In the genomic region with DNA sequence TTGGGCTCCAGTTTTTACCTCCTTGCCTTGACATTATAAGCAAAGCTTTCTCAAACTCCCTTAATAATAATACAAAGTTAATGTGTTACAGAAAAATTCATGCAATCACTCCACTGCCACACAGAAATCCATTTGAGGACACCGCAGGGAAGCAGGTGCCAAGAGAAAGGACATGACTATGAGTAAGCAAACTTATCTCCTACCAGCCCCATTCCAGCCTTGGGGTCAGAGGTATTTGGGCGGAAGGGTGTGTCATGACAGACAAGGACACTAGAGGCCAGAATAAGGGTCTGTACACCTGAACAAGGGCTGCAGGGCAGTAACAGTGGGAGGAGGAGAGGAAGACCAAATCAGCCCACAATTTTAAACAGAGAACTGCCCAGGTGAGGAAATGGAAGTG, we compare ENCODE assay signal across 1 cellular context.
A peak's percentile ranks its signal among the peaks of the same experiment; 100 is the strongest.
TF ChIP-seq lines count a peak whose summit lies in the region.

No MANE protein-coding gene starts in this region.

TF ChIP-seq in K562, 482 proteins besides CTCF, POLR2A, EP300 and RAD21 (continued from another document and continues in another):
- TF ChIP-seq HNRNPUL1 (IDR thresholded peaks at IDR 0.05; ENCODE audit: low read length), result no peak
- TF ChIP-seq RHOXF2B (CRISPR knock-in tag; conservative IDR thresholded peaks at IDR 0.05), result no peak
- TF ChIP-seq TAF1 (IDR thresholded peaks at IDR 0.05; ENCODE audit: control insufficient read depth, extremely low read depth, insufficient read depth, low read length, severe bottlenecking), result no peak
- TF ChIP-seq, protein P1, sequence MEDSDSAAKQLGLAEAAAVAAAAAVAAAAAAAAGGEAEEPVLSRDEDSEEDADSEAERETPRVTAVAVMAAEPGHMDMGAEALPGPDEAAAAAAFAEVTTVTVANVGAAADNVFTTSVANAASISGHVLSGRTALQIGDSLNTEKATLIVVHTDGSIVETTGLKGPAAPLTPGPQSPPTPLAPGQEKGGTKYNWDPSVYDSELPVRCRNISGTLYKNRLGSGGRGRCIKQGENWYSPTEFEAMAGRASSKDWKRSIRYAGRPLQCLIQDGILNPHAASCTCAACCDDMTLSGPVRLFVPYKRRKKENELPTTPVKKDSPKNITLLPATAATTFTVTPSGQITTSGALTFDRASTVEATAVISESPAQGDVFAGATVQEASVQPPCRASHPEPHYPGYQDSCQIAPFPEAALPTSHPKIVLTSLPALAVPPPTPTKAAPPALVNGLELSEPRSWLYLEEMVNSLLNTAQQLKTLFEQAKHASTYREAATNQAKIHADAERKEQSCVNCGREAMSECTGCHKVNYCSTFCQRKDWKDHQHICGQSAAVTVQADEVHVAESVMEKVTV (CRISPR knock-in tag; IDR thresholded peaks at IDR 0.05), result no peak
- TF ChIP-seq, protein P2, sequence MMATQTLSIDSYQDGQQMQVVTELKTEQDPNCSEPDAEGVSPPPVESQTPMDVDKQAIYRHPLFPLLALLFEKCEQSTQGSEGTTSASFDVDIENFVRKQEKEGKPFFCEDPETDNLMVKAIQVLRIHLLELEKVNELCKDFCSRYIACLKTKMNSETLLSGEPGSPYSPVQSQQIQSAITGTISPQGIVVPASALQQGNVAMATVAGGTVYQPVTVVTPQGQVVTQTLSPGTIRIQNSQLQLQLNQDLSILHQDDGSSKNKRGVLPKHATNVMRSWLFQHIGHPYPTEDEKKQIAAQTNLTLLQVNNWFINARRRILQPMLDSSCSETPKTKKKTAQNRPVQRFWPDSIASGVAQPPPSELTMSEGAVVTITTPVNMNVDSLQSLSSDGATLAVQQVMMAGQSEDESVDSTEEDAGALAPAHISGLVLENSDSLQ (IDR thresholded peaks at IDR 0.05), result peak; percentile 14; the same call in 1 of the 2 replicates
- TF ChIP-seq CCAR2 (IDR thresholded peaks at IDR 0.05; ENCODE audit: low read depth, low read length), result no peak
- peak; percentile 18; the same call in 1 of the 2 replicates for TF ChIP-seq ARID1B (IDR thresholded peaks at IDR 0.05)
- TF ChIP-seq CREB1 (IDR thresholded peaks at IDR 0.05), result no peak
- TF ChIP-seq CREB1 (CRISPR knock-in tag; IDR thresholded peaks at IDR 0.05), result no peak
- TF ChIP-seq PHF8 (IDR thresholded peaks at IDR 0.05; ENCODE audit: borderline replicate concordance, low read length), result no peak
- no peak for TF ChIP-seq NCOA6 (IDR thresholded peaks at IDR 0.05)
- no peak for TF ChIP-seq FUS (optimal IDR thresholded peaks at IDR 0.05; ENCODE audit: low read depth, low read length)
- no peak for TF ChIP-seq NR4A1 (CRISPR knock-in tag; IDR thresholded peaks at IDR 0.05)
- no peak for TF ChIP-seq NR4A1 (tag; IDR thresholded peaks at IDR 0.05)
- TF ChIP-seq, protein P3, sequence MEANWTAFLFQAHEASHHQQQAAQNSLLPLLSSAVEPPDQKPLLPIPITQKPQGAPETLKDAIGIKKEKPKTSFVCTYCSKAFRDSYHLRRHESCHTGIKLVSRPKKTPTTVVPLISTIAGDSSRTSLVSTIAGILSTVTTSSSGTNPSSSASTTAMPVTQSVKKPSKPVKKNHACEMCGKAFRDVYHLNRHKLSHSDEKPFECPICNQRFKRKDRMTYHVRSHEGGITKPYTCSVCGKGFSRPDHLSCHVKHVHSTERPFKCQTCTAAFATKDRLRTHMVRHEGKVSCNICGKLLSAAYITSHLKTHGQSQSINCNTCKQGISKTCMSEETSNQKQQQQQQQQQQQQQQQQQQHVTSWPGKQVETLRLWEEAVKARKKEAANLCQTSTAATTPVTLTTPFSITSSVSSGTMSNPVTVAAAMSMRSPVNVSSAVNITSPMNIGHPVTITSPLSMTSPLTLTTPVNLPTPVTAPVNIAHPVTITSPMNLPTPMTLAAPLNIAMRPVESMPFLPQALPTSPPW (CRISPR knock-in tag; IDR thresholded peaks at IDR 0.05), result no peak
- TF ChIP-seq, protein P4, sequence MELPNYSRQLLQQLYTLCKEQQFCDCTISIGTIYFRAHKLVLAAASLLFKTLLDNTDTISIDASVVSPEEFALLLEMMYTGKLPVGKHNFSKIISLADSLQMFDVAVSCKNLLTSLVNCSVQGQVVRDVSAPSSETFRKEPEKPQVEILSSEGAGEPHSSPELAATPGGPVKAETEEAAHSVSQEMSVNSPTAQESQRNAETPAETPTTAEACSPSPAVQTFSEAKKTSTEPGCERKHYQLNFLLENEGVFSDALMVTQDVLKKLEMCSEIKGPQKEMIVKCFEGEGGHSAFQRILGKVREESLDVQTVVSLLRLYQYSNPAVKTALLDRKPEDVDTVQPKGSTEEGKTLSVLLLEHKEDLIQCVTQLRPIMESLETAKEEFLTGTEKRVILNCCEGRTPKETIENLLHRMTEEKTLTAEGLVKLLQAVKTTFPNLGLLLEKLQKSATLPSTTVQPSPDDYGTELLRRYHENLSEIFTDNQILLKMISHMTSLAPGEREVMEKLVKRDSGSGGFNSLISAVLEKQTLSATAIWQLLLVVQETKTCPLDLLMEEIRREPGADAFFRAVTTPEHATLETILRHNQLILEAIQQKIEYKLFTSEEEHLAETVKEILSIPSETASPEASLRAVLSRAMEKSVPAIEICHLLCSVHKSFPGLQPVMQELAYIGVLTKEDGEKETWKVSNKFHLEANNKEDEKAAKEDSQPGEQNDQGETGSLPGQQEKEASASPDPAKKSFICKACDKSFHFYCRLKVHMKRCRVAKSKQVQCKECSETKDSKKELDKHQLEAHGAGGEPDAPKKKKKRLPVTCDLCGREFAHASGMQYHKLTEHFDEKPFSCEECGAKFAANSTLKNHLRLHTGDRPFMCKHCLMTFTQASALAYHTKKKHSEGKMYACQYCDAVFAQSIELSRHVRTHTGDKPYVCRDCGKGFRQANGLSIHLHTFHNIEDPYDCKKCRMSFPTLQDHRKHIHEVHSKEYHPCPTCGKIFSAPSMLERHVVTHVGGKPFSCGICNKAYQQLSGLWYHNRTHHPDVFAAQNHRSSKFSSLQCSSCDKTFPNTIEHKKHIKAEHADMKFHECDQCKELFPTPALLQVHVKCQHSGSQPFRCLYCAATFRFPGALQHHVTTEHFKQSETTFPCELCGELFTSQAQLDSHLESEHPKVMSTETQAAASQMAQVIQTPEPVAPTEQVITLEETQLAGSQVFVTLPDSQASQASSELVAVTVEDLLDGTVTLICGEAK (IDR thresholded peaks at IDR 0.05), result no peak
- TF ChIP-seq, protein P4 (CRISPR knock-in tag; IDR thresholded peaks at IDR 0.05), result no peak
- TF ChIP-seq, protein P5, sequence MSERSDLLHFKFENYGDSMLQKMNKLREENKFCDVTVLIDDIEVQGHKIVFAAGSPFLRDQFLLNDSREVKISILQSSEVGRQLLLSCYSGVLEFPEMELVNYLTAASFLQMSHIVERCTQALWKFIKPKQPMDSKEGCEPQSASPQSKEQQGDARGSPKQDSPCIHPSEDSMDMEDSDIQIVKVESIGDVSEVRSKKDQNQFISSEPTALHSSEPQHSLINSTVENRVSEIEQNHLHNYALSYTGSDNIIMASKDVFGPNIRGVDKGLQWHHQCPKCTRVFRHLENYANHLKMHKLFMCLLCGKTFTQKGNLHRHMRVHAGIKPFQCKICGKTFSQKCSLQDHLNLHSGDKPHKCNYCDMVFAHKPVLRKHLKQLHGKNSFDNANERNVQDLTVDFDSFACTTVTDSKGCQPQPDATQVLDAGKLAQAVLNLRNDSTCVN (CRISPR knock-in tag; IDR thresholded peaks at IDR 0.05), result no peak
- no peak for TF ChIP-seq FOXK2 (conservative IDR thresholded peaks at IDR 0.05 in 1 of 2, IDR thresholded peaks at IDR 0.05 in 1 of 2; ENCODE audit: low read depth in 2 of 2)
- TF ChIP-seq MECOM (CRISPR knock-in tag; IDR thresholded peaks at IDR 0.05), result no peak
- TF ChIP-seq, protein P6, sequence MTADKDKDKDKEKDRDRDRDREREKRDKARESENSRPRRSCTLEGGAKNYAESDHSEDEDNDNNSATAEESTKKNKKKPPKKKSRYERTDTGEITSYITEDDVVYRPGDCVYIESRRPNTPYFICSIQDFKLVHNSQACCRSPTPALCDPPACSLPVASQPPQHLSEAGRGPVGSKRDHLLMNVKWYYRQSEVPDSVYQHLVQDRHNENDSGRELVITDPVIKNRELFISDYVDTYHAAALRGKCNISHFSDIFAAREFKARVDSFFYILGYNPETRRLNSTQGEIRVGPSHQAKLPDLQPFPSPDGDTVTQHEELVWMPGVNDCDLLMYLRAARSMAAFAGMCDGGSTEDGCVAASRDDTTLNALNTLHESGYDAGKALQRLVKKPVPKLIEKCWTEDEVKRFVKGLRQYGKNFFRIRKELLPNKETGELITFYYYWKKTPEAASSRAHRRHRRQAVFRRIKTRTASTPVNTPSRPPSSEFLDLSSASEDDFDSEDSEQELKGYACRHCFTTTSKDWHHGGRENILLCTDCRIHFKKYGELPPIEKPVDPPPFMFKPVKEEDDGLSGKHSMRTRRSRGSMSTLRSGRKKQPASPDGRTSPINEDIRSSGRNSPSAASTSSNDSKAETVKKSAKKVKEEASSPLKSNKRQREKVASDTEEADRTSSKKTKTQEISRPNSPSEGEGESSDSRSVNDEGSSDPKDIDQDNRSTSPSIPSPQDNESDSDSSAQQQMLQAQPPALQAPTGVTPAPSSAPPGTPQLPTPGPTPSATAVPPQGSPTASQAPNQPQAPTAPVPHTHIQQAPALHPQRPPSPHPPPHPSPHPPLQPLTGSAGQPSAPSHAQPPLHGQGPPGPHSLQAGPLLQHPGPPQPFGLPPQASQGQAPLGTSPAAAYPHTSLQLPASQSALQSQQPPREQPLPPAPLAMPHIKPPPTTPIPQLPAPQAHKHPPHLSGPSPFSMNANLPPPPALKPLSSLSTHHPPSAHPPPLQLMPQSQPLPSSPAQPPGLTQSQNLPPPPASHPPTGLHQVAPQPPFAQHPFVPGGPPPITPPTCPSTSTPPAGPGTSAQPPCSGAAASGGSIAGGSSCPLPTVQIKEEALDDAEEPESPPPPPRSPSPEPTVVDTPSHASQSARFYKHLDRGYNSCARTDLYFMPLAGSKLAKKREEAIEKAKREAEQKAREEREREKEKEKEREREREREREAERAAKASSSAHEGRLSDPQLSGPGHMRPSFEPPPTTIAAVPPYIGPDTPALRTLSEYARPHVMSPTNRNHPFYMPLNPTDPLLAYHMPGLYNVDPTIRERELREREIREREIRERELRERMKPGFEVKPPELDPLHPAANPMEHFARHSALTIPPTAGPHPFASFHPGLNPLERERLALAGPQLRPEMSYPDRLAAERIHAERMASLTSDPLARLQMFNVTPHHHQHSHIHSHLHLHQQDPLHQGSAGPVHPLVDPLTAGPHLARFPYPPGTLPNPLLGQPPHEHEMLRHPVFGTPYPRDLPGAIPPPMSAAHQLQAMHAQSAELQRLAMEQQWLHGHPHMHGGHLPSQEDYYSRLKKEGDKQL (CRISPR knock-in tag; IDR thresholded peaks at IDR 0.05; ENCODE audit: borderline replicate concordance), result no peak
- TF ChIP-seq, protein P7, sequence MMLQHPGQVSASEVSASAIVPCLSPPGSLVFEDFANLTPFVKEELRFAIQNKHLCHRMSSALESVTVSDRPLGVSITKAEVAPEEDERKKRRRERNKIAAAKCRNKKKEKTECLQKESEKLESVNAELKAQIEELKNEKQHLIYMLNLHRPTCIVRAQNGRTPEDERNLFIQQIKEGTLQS (IDR thresholded peaks at IDR 0.05), result peak; percentile 23; the same call in 1 of the 2 replicates
- TF ChIP-seq, protein P7 (CRISPR knock-in tag; conservative IDR thresholded peaks at IDR 0.05), result no peak
- TF ChIP-seq POLR2AphosphoS2 (IDR thresholded peaks at IDR 0.05; ENCODE audit: low read length), result no peak
- no peak for TF ChIP-seq ZNF324 (CRISPR knock-in tag; IDR thresholded peaks at IDR 0.05)
- no peak for TF ChIP-seq ZKSCAN8 (CRISPR knock-in tag; IDR thresholded peaks at IDR 0.05)
- TF ChIP-seq IRF2 (CRISPR knock-in tag; IDR thresholded peaks at IDR 0.05), result no peak
- TF ChIP-seq HEY1 (CRISPR knock-in tag; IDR thresholded peaks at IDR 0.05; ENCODE audit: borderline replicate concordance), result no peak
- no peak for TF ChIP-seq ZNF354B (CRISPR knock-in tag; IDR thresholded peaks at IDR 0.05)
- no peak for TF ChIP-seq DNMT1 (IDR thresholded peaks at IDR 0.05)
- TF ChIP-seq CBX1 (IDR thresholded peaks at IDR 0.05; ENCODE audit: low read depth), result no peak
- TF ChIP-seq KDM1A (IDR thresholded peaks at IDR 0.05), result peak in 1 of 2 experiments; percentile 29; a peak in 1 of 4 replicates
- no peak for TF ChIP-seq ZBED1 (IDR thresholded peaks at IDR 0.05)
- no peak for TF ChIP-seq KHSRP (IDR thresholded peaks at IDR 0.05)
- no peak for TF ChIP-seq PHB2 (IDR thresholded peaks at IDR 0.05; ENCODE audit: low read depth)
- TF ChIP-seq XRCC3 (IDR thresholded peaks at IDR 0.05), result no peak
- no peak for TF ChIP-seq SMARCB1 (IDR thresholded peaks at IDR 0.05; ENCODE audit: insufficient read length, low read depth)
- TF ChIP-seq ZNF316 (IDR thresholded peaks at IDR 0.05), result 0 out of 2 replicates have a peak, but pooled peaks have one; percentile 23
- TF ChIP-seq ZNF551 (CRISPR knock-in tag; IDR thresholded peaks at IDR 0.05), result no peak
- no peak for TF ChIP-seq ARHGAP35 (IDR thresholded peaks at IDR 0.05; ENCODE audit: partially characterized antibody)
- TF ChIP-seq KLF6 (CRISPR knock-in tag; IDR thresholded peaks at IDR 0.05; ENCODE audit: borderline replicate concordance), result no peak
- no peak for TF ChIP-seq RFX7 (CRISPR knock-in tag; IDR thresholded peaks at IDR 0.05)
- no peak for TF ChIP-seq PHB (CRISPR knock-in tag; IDR thresholded peaks at IDR 0.05)
- TF ChIP-seq DIDO1 (tag; IDR thresholded peaks at IDR 0.05; ENCODE audit: low read depth), result no peak
